27 cellular contexts compared by ENCODE assay signal in genomic region chr4:178068136-178068535, GRCh38.
"Had no signal": no experiment of that assay in that cellular context is flagged by ENCODE, and none has a peak within 500 bp of the region (broad histone marks: within the 10 kb centered on the region; RNA-seq: fewer than 3 reads in every experiment).

No MANE protein-coding gene starts in this region.

- H3K36me3 Mint-ChIP-seq: memory B cell; mesothelial cell of epicardium; naive B cell; natural killer cell treated with Interleukin-12 subunit alpha and Interleukin-12 subunit beta and Interleukin-15 and Interleukin-18, amount 100 ng/mL, for 72 hours had no signal

- H3K27ac ChIP-seq: dorsolateral prefrontal cortex, epithelial cell of prostate, gastrocnemius medialis, parathyroid adenoma, right lobe of liver, stomach, thyroid gland, vagina had no signal

- H3K9ac ChIP-seq: parathyroid adenoma had no signal

- H3K27me3 Mint-ChIP-seq: memory B cell; naive B cell; natural killer cell treated with Interleukin-12 subunit alpha and Interleukin-12 subunit beta and Interleukin-15 and Interleukin-18, amount 100 ng/mL, for 72 hours; progenitor cell of endocrine pancreas had no signal

- H3K36me3 ChIP-seq: gastrocnemius medialis, right lobe of liver, stomach, thyroid gland, vagina had no signal

- H3K4me3 Mint-ChIP-seq: memory B cell; mesothelial cell of epicardium; naive B cell; natural killer cell treated with Interleukin-12 subunit alpha and Interleukin-12 subunit beta and Interleukin-15 and Interleukin-18, amount 100 ng/mL, for 72 hours; neural crest cell had no signal

- H3K4me1 Mint-ChIP-seq: memory B cell, naive B cell had no signal

- H3K9me3 ChIP-seq: gastrocnemius medialis, mucosa of descending colon, right lobe of liver, stomach, thyroid gland, vagina had no signal

- H3K9me3 Mint-ChIP-seq: mesothelial cell of epicardium, neural crest cell had no signal

- H3K4me1 ChIP-seq: gastrocnemius medialis, parathyroid adenoma, right lobe of liver, stomach, thyroid gland, vagina had no signal

- H3K79me2 ChIP-seq: parathyroid adenoma had no signal

- H3K27me3 ChIP-seq: dorsolateral prefrontal cortex, gastrocnemius medialis, right lobe of liver, stomach, thyroid gland, vagina had no signal

- H2AFZ ChIP-seq: parathyroid adenoma had no signal

- H3K4me3 ChIP-seq: dorsolateral prefrontal cortex, gastrocnemius medialis, lung, mucosa of descending colon, right lobe of liver, stomach, thyroid gland, vagina had no signal

- DNase-seq: dorsolateral prefrontal cortex; effector CD4-positive, alpha-beta T cell; foreskin fibroblast; gastrocnemius medialis; head of caudate nucleus; kidney; mucosa of descending colon; naive B cell; right lobe of liver; small intestine; stimulated activated CD4-positive, alpha-beta T cell treated with anti-CD3 and anti-CD28 coated beads, Interleukin-15, amount 100 ng/mL, for 24 hours; stimulated activated CD4-positive, alpha-beta T cell treated with anti-CD3 and anti-CD28 coated beads, Interleukin-2, amount 100 ng/mL, for 48 hours; stimulated activated naive CD4-positive, alpha-beta T cell treated with Interleukin-2 at 50 U/mL for 16 hours; stomach; thyroid gland; trophoblast cell had no signal

- H3K27ac Mint-ChIP-seq: memory B cell; mesothelial cell of epicardium; naive B cell; natural killer cell treated with Interleukin-12 subunit alpha and Interleukin-12 subunit beta and Interleukin-15 and Interleukin-18, amount 100 ng/mL, for 72 hours; progenitor cell of endocrine pancreas had no signal

- ATAC-seq: esophagus mucosa; gastrocnemius medialis; left lobe of liver; mucosa of descending colon; natural killer cell treated with Interleukin-12 subunit alpha and Interleukin-12 subunit beta and Interleukin-15 and Interleukin-18, amount 100 ng/mL, for 72 hours; right lobe of liver had no signal
